30 cellular contexts compared by ENCODE assay signal in the genomic region with DNA sequence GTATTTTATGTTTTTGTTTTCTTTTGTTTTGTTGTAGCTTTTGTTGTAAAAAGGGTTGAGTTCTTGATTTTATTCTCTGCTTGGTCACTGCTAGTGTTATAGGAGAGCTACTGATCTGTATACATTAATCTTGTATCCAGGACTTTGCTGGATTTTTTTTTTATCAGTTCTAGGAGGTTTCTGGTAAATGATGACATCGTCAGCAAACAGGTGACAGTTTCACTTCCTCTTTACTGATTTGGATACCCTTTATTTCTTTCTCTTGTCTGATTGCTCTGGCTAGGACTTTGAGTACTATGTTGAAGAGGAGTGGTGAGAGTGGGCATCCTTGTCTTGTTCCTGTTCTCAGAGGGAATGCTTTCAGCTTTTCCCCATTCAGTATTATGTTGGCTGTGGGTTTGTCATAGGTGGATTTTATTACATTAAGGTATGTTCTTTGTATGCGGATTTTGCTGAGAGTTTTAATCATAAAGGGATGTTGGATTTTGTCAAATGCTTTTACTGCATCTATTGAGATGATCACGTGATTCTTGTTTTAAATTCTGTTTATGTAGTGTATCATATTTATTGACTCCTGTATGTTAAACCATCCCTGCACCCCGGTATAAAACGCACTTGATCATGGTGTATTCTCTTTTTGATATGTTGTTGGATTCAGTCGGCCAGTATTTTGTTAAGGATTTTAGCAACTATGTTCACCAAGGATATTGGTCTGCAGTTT.
"Had no signal": no experiment of that assay in that cellular context is flagged by ENCODE, and none has a peak within 500 bp of the region (broad histone marks: within the 10 kb centered on the region; RNA-seq: fewer than 3 reads in every experiment).

No MANE protein-coding gene starts in this region.

- H3K9me3 Mint-ChIP-seq: activated CD4-positive, alpha-beta T cell treated with anti-CD3 and anti-CD28 coated beads, Interleukin-2, amount 10 ng/mL, durations not matched to agents 24 days and 14 days; activated naive CD8-positive, alpha-beta T cell treated with anti-CD3 and anti-CD28 coated beads, Interleukin-2, amount 50 U/mL, for 24 hours; activated T-cell treated with anti-CD3 and anti-CD28 coated beads, Interleukin-2, amount 50 U/mL, for 24 hours had no signal

- H3K9me3 ChIP-seq: SJSA1, SK-N-SH had no signal

- H3K4me1 Mint-ChIP-seq: activated CD4-positive, alpha-beta T cell treated with anti-CD3 and anti-CD28 coated beads, Interleukin-2, amount 10 ng/mL, durations not matched to agents 24 days and 14 days; activated naive CD4-positive, alpha-beta T cell treated with anti-CD3 and anti-CD28 coated beads, Interleukin-2, amount 10 ng/mL, durations not matched to agents 7 days and 5 days; activated naive CD8-positive, alpha-beta T cell treated with anti-CD3 and anti-CD28 coated beads, Interleukin-2, amount 50 U/mL, for 24 hours; brain had no signal

- H3K27me3 Mint-ChIP-seq: activated CD4-positive, alpha-beta T cell treated with anti-CD3 and anti-CD28 coated beads, Interleukin-2, amount 10 ng/mL, durations not matched to agents 24 days and 14 days; activated naive CD4-positive, alpha-beta T cell treated with anti-CD3 and anti-CD28 coated beads, Interleukin-2, amount 10 ng/mL, durations not matched to agents 7 days and 5 days; activated naive CD8-positive, alpha-beta T cell; activated naive CD8-positive, alpha-beta T cell treated with anti-CD3 and anti-CD28 coated beads, Interleukin-2, amount 50 U/mL, for 24 hours; activated T-cell treated with anti-CD3 and anti-CD28 coated beads, Interleukin-2, amount 50 U/mL, for 24 hours; brain had no signal

- ATAC-seq: activated CD8-positive, alpha-beta T cell treated with anti-CD3 and anti-CD28 coated beads, Interleukin-2, amount 10 ng/mL, durations not matched to agents 7 days and 5 days; activated naive CD8-positive, alpha-beta T cell treated with anti-CD3 and anti-CD28 coated beads, Interleukin-2, amount 50 U/mL, for 24 hours; Panc1 had no signal

- H3K36me3 Mint-ChIP-seq: activated naive CD4-positive, alpha-beta T cell treated with anti-CD3 and anti-CD28 coated beads, Interleukin-2, amount 10 ng/mL, durations not matched to agents 7 days and 5 days; activated naive CD8-positive, alpha-beta T cell; brain had no signal

- H3K4me2 ChIP-seq: SK-N-SH had no signal

- H3K27me3 ChIP-seq: SJSA1 had no signal

- DNase-seq: activated CD4-positive, alpha-beta T cell treated with anti-CD3 and anti-CD28 coated beads, Interleukin-2, amount 10 ng/mL, durations not matched to agents 24 days and 14 days; activated CD4-positive, alpha-beta T cell treated with anti-CD3 and anti-CD28 coated beads, Interleukin-2, amount 50 U/mL, for 4 hours; activated CD8-positive, alpha-beta T cell treated with anti-CD3 and anti-CD28 coated beads, Interleukin-2, amount 10 ng/mL, durations not matched to agents 7 days and 5 days; activated effector memory CD4-positive, alpha-beta T cell treated with Interleukin-2 at 50 U/mL for 16 hours; activated naive CD4-positive, alpha-beta T cell treated with anti-CD3 and anti-CD28 coated beads, Interleukin-2, amount 10 ng/mL, durations not matched to agents 7 days and 5 days; activated naive CD8-positive, alpha-beta T cell treated with anti-CD3 and anti-CD28 coated beads, Interleukin-2, amount 50 U/mL, for 24 hours; activated T-cell treated with anti-CD3 and anti-CD28 coated beads, Interleukin-2, amount 50 U/mL, for 24 hours; anterior cingulate cortex; caudate nucleus; cerebellar nuclear complex; NCI-H1092 treated with DMSO at 0.1 percent for 48 hours; NCI-H1417; NCI-H146; NCI-H187; NCI-H2029 treated with DMSO at 0.1 percent for 48 hours; NCI-H2107; NCI-H2171; NCI-H510A; NCI-H526; NCI-H748 treated with DMSO at 0.1 percent for 48 hours; SHP77 treated with DMSO at 0.1 percent for 48 hours; SK-N-SH had no signal

- H3K4me1 ChIP-seq: SJSA1 had no signal

- H3K36me3 ChIP-seq: SJSA1 had no signal

- H3K9ac ChIP-seq: SK-N-SH had no signal

- H3K4me3 ChIP-seq: SJSA1 had no signal

- H3K27ac Mint-ChIP-seq: activated CD4-positive, alpha-beta T cell treated with anti-CD3 and anti-CD28 coated beads, Interleukin-2, amount 10 ng/mL, durations not matched to agents 24 days and 14 days; activated CD8-positive, alpha-beta T cell treated with anti-CD3 and anti-CD28 coated beads, Interleukin-2, amount 10 ng/mL, durations not matched to agents 7 days and 5 days; activated naive CD4-positive, alpha-beta T cell treated with anti-CD3 and anti-CD28 coated beads, Interleukin-2, amount 10 ng/mL, durations not matched to agents 7 days and 5 days; activated naive CD8-positive, alpha-beta T cell; activated naive CD8-positive, alpha-beta T cell treated with anti-CD3 and anti-CD28 coated beads, Interleukin-2, amount 50 U/mL, for 24 hours; activated T-cell treated with anti-CD3 and anti-CD28 coated beads, Interleukin-2, amount 50 U/mL, for 24 hours; brain; T-helper 1 cell treated with Interleukin-12 subunit alpha and Interleukin-12 subunit beta and Interleukin-4 antibody, amounts not matched to agents 30 μg/mL and 1 μg/mL, for 36 hours; T-helper 2 cell treated with Interferon-gamma antibody and Interleukin-4, amounts not matched to agents 5 μg/mL and 100 μg/mL, for 36 hours had no signal

- H3K9me2 ChIP-seq: SK-N-SH had no signal

- H3K27ac ChIP-seq: SJSA1 had no signal

- FAIRE-seq: bronchial epithelial cell, TTC549 had no signal

- H3K4me3 Mint-ChIP-seq: activated CD4-positive, alpha-beta T cell treated with anti-CD3 and anti-CD28 coated beads, Interleukin-2, amount 10 ng/mL, durations not matched to agents 24 days and 14 days; activated CD8-positive, alpha-beta T cell treated with anti-CD3 and anti-CD28 coated beads, Interleukin-2, amount 10 ng/mL, durations not matched to agents 7 days and 5 days; activated naive CD4-positive, alpha-beta T cell treated with anti-CD3 and anti-CD28 coated beads, Interleukin-2, amount 10 ng/mL, durations not matched to agents 7 days and 5 days; activated naive CD8-positive, alpha-beta T cell; activated naive CD8-positive, alpha-beta T cell treated with anti-CD3 and anti-CD28 coated beads, Interleukin-2, amount 50 U/mL, for 24 hours; activated T-cell treated with anti-CD3 and anti-CD28 coated beads, Interleukin-2, amount 50 U/mL, for 24 hours; brain; T-helper 1 cell treated with Interleukin-12 subunit alpha and Interleukin-12 subunit beta and Interleukin-4 antibody, amounts not matched to agents 30 μg/mL and 1 μg/mL, for 36 hours; T-helper 2 cell treated with Interferon-gamma antibody and Interleukin-4, amounts not matched to agents 5 μg/mL and 100 μg/mL, for 36 hours had no signal
